ENCODE assay signal across 18 cellular contexts in genomic region chr5:2995667-2996066, GRCh38.
DNase-seq lines count a peak whose midpoint lies in the region; ATAC-seq and TF ChIP-seq lines count a peak whose summit lies in the region.
"Had no signal": no experiment of that assay in that cellular context is flagged by ENCODE, and none has a peak within 500 bp of the region (broad histone marks: within the 10 kb centered on the region; RNA-seq: fewer than 3 reads in every experiment).

No MANE protein-coding gene starts in this region.

- no peak overlapping the region for H3K4me3 ChIP-seq in coronary artery
- no peak overlapping the region for H3K4me3 ChIP-seq in mesodermal cell (ENCODE audit: extremely low read depth, insufficient read depth, low read length, poor library complexity, severe bottlenecking)
- no peak overlapping the region for H3K4me3 ChIP-seq in smooth muscle cell
- H3K4me3 ChIP-seq: A549, GM23338 had no signal

- peak overlapping the region; percentile 17 for H3K4me2 ChIP-seq in smooth muscle cell
- H3K4me2 ChIP-seq: A549, GM23338 had no signal

- peaks cover 11% of the 10 kb centered on the region for H3K4me1 ChIP-seq in mesodermal cell (ENCODE audit: control insufficient read depth, insufficient read depth, low read length, poor library complexity, severe bottlenecking)
- peaks cover 6% of the 10 kb centered on the region for H3K4me1 ChIP-seq in smooth muscle cell (ENCODE audit: low read depth)
- H3K4me1 ChIP-seq: A549, Caco-2 had no signal

- DNase-seq in coronary artery (ENCODE audit: low spot score), result peak; percentile 50
- DNase-seq in smooth muscle cell (lab: John Stamatoyannopoulos, UW; ENCODE audit: unreplicated experiment), result no peak
- DNase-seq in NCI-H1417 treated with DMSO at 0.1 percent for 48 hours (lab: John Stamatoyannopoulos, UW), result no peak
- no peak for DNase-seq in KG1 (lab: John Stamatoyannopoulos, UW)
- DNase-seq: AML-193; Caco-2; CD4-positive, alpha-beta T cell; DMS79; GDM1; H7; HFFc6 had no signal

- H3K79me2 ChIP-seq in smooth muscle cell (ENCODE audit: low read depth), result no peaks in the 10 kb centered on the region

- H3K27me3 ChIP-seq in smooth muscle cell (ENCODE audit: low read depth), result no peaks in the 10 kb centered on the region

- no peaks in the 10 kb centered on the region for H4K20me1 ChIP-seq in smooth muscle cell (ENCODE audit: low read depth)

- H3K27ac ChIP-seq in coronary artery (no peak overlapping the region), mesodermal cell (ENCODE audit: low read depth, low read length, severe bottlenecking) (peak overlapping the region; percentile 33), smooth muscle cell (ENCODE audit: low read depth) (peak overlapping the region; percentile 32)
- H3K27ac ChIP-seq: A549, C4-2B had no signal

- H3K9ac ChIP-seq in smooth muscle cell (ENCODE audit: low read depth), result peak overlapping the region; percentile 5

- H3F3A ChIP-seq in smooth muscle cell (ENCODE audit: low read depth), result no peaks in the 10 kb centered on the region

- 80 to 94% methylated on average over 2 to 6 of the region's 9 CpGs for WGBS in mesodermal cell (ENCODE audit: insufficient coverage in 2 of 2), 2 experiments
- WGBS in smooth muscle cell (ENCODE audit: low lambda C conversion rate), result 91% methylated on average over 9 of the region's 9 CpGs

- TF ChIP-seq CTCF in coronary artery (IDR thresholded peaks at IDR 0.05) (no peak), smooth muscle cell (IDR thresholded peaks at IDR 0.05; ENCODE audit: borderline replicate concordance, insufficient read depth, poor library complexity, severe bottlenecking) (no peak)

- no peaks in the 10 kb centered on the region for H3K36me3 ChIP-seq in mesodermal cell (ENCODE audit: control insufficient read depth, insufficient read depth, low read length)
- no peaks in the 10 kb centered on the region for H3K36me3 ChIP-seq in smooth muscle cell (ENCODE audit: low read depth)

- H3K9me3 ChIP-seq in mesodermal cell (ENCODE audit: control insufficient read depth, low read length) (no peaks in the 10 kb centered on the region), smooth muscle cell (replicated peaks; ENCODE audit: low read depth) (no peaks in the 10 kb centered on the region)
- H3K9me3 ChIP-seq: A549, Caco-2 had no signal

- no peak overlapping the region for H2AFZ ChIP-seq in smooth muscle cell (ENCODE audit: low read depth)
- H2AFZ ChIP-seq: GM23338 had no signal

- ATAC-seq in HG02678 (IDR thresholded peaks at IDR 0.05; ENCODE audit: unreplicated experiment), result no peak
- ATAC-seq: A549, HCT116, HepG2 had no signal

Comparison
In these comparisons a context has a peak if more than half of its experiments do, and no peak if none do; other contexts are left out.
1. H3K27ac ChIP-seq: peak in mesodermal cell (single experiment) and smooth muscle cell (single experiment); none in coronary artery (0 of 2).